Comparison of ENCODE assay signal across 20 cellular contexts in the genomic region with DNA sequence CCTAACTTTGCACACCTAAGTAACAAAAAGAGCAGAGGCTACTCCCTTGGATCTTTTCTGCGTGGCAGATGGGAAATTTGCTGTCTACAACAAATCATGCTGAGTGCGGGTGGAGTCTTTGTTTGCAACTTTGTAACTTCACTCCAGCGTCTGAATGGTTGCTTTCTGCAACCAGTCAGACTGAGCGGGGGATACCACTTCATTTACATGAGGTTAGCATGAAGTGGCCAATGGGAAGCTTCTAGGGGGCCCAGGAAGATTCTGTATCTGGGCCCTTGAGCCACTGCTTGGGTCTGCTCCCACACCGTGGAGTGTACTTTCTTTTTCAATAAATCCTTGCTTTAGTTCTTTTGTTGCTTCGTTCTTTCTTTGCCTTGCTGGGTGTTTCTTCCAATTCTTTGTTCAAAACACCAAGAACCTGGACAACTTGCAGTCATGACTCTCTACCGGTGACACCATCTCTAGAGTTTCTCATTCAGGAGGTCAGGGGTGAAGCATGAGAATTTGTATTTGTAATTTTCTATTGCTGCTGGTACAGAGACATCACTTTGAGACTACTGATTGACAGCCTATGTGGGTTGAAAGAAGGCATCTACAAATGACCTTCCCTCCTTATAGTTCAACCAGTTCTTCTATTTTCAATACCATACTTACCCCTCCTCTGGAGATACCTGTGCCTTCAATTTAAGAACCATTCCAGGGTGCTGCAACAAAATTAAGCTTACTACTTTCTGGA. TPM values are rescaled to one million over a fixed set of nuclear protein-coding genes. Genes with fewer than 3 reads are reported as not detected.
A peak's percentile ranks its signal among the peaks of the same experiment; 100 is the strongest.
DNase-seq lines count a peak whose midpoint lies in the region; ATAC-seq and TF ChIP-seq lines count a peak whose summit lies in the region.
"Had no signal": no experiment of that assay in that cellular context is flagged by ENCODE, and none has a peak within 500 bp of the region (broad histone marks: within the 10 kb centered on the region; RNA-seq: fewer than 3 reads in every experiment).

No MANE protein-coding gene starts in this region.

- no peaks in the 10 kb centered on the region for H3K4me1 ChIP-seq in H9 (ENCODE audit: insufficient read depth, low read length)
- H3K4me1 ChIP-seq in fibroblast of lung (ENCODE audit: control insufficient read depth, extremely low read depth, insufficient read depth, low read length) = no peaks in the 10 kb centered on the region

- WGBS in H9 (ENCODE audit: extremely low coverage, insufficient read length, low lambda C conversion rate) = no CpG with 5 or more reads among the region's 7 CpGs

- no peaks in the 10 kb centered on the region for H3K36me3 ChIP-seq in fibroblast of lung (ENCODE audit: control insufficient read depth, insufficient read depth, low read length)
- H3K36me3 ChIP-seq: cardiac muscle cell, WERI-Rb-1 had no signal

- H4K20me1 ChIP-seq in H9 (ENCODE audit: control insufficient read depth, insufficient read depth, insufficient read length) = no peaks in the 10 kb centered on the region
- no peaks in the 10 kb centered on the region for H4K20me1 ChIP-seq in fibroblast of lung (ENCODE audit: control insufficient read depth, extremely low read depth, insufficient read depth, low read length)

- ATAC-seq in GM21367 (IDR thresholded peaks at IDR 0.05; ENCODE audit: unreplicated experiment) = no peak
- ATAC-seq: activated T-cell treated with anti-CD3 and anti-CD28 coated beads, Interleukin-2, amount 50 U/mL, for 72 hours; sciatic nerve had no signal

- H3K23me2 ChIP-seq in H9 (ENCODE audit: insufficient read length, low read depth, low read length, poor library complexity, severe bottlenecking) = no peaks in the 10 kb centered on the region

- H3K4me3 ChIP-seq in fibroblast of lung (replicated peaks in 1 of 4; ENCODE audit: control extremely low read depth in 1 of 4, insufficient read depth in 1 of 4, low read depth in 3 of 4, low read length in 4 of 4) = no peak overlapping the region
- H3K4me3 ChIP-seq: cardiac muscle cell had no signal

- H3K23ac ChIP-seq in H9 (ENCODE audit: insufficient read length, low read depth, low read length) = no peak overlapping the region

- H3K4me3 Mint-ChIP-seq in H9 = no peak overlapping the region
- H3K4me3 Mint-ChIP-seq: activated CD4-positive, alpha-beta memory T cell treated with anti-CD3 and anti-CD28 coated beads, Interleukin-2, amount 10 ng/mL, durations not matched to agents 7 days and 5 days; activated naive CD8-positive, alpha-beta T cell treated with anti-CD3 and anti-CD28 coated beads, Interleukin-2, amount 10 ng/mL, durations not matched to agents 7 days and 5 days; activated T-cell treated with anti-CD3 and anti-CD28 coated beads, Interleukin-2, amount 50 U/mL, for 72 hours had no signal

- H2AK5ac ChIP-seq in H9 (ENCODE audit: insufficient read length, low read length) = no peak overlapping the region

- no peak overlapping the region for H3K9ac ChIP-seq in H9 (ENCODE audit: extremely low read depth, insufficient read length, low read length)
- no peak overlapping the region for H3K9ac ChIP-seq in fibroblast of lung (ENCODE audit: insufficient read depth, low read length)

- H3K14ac ChIP-seq in H9 (ENCODE audit: insufficient read depth, low read length) = no peak overlapping the region

- no peak overlapping the region for H3K4me2 ChIP-seq in H9 (ENCODE audit: insufficient read depth, insufficient read length, low read length)
- peak overlapping the region; percentile 25 for H3K4me2 ChIP-seq in fibroblast of lung (ENCODE audit: extremely low read depth, insufficient read depth, low read length)

- H4K5ac ChIP-seq in H9 (ENCODE audit: insufficient read length, low read depth, low read length) = peak overlapping the region; percentile 63

- H3K4ac ChIP-seq in H9 (ENCODE audit: low read depth, low read length) = no peak overlapping the region

- H2BK12ac ChIP-seq in H9 (ENCODE audit: insufficient read length, low read depth, low read length) = no peak overlapping the region

- no peak overlapping the region for H2BK20ac ChIP-seq in H9 (ENCODE audit: low read depth, low read length, poor library complexity, severe bottlenecking)

- no peak overlapping the region for H4K8ac ChIP-seq in H9 (replicated peaks; ENCODE audit: insufficient read length, low read depth, low read length)

- no peaks in the 10 kb centered on the region; a peak in 3 of 5 replicates for H3K9me3 Mint-ChIP-seq in H9
- H3K9me3 Mint-ChIP-seq: activated CD4-positive, alpha-beta memory T cell treated with anti-CD3 and anti-CD28 coated beads, Interleukin-2, amount 10 ng/mL, durations not matched to agents 7 days and 5 days; activated naive CD8-positive, alpha-beta T cell treated with anti-CD3 and anti-CD28 coated beads, Interleukin-2, amount 10 ng/mL, durations not matched to agents 7 days and 5 days; activated T-cell treated with anti-CD3 and anti-CD28 coated beads, Interleukin-2, amount 50 U/mL, for 72 hours had no signal

- H3K79me2 ChIP-seq in H9 (ENCODE audit: insufficient read depth, low read length) = no peaks in the 10 kb centered on the region
- no peaks in the 10 kb centered on the region for H3K79me2 ChIP-seq in fibroblast of lung (ENCODE audit: control insufficient read depth, insufficient read depth, low read length)

- no peak overlapping the region for H3K18ac ChIP-seq in H9 (ENCODE audit: insufficient read length, low read depth, low read length)

- no peak for TF ChIP-seq CTCF in H9 (conservative IDR thresholded peaks at IDR 0.05)
- no peak for TF ChIP-seq CTCF in fibroblast of lung (conservative IDR thresholded peaks at IDR 0.05 in 1 of 2, IDR thresholded peaks at IDR 0.05 in 1 of 2; ENCODE audit: low read depth in 1 of 2, low read length in 2 of 2)

- H2BK120ac ChIP-seq in H9 (ENCODE audit: low read depth, low read length, poor library complexity, severe bottlenecking) = no peak overlapping the region

- no peaks in the 10 kb centered on the region for H3K27me3 ChIP-seq in H9 (ENCODE audit: insufficient read depth, low read length)
- H3K27me3 ChIP-seq in fibroblast of lung (ENCODE audit: control insufficient read depth, insufficient read depth, low read length) = no peaks in the 10 kb centered on the region
- H3K27me3 ChIP-seq: cardiac muscle cell had no signal

- no peak overlapping the region for H2BK5ac ChIP-seq in H9 (ENCODE audit: insufficient read length, low read length)

- peaks cover 23 to 28% of the 10 kb centered on the region in 2 experiments for H3K4me1 Mint-ChIP-seq in H9
- H3K4me1 Mint-ChIP-seq: activated CD4-positive, alpha-beta memory T cell treated with anti-CD3 and anti-CD28 coated beads, Interleukin-2, amount 10 ng/mL, durations not matched to agents 7 days and 5 days; activated naive CD8-positive, alpha-beta T cell treated with anti-CD3 and anti-CD28 coated beads, Interleukin-2, amount 10 ng/mL, durations not matched to agents 7 days and 5 days had no signal

- H3K9me3 ChIP-seq in H9 (ENCODE audit: control insufficient read depth, low read depth, low read length) (no peaks in the 10 kb centered on the region), fibroblast of lung (ENCODE audit: control insufficient read depth, insufficient read depth, low read depth, low read length) (no peaks in the 10 kb centered on the region)

- no peak overlapping the region for H3K27ac ChIP-seq in H9 (ENCODE audit: insufficient read length, low read depth, low read length)
- H3K27ac ChIP-seq in fibroblast of lung (ENCODE audit: insufficient read depth, low read length) = no peak overlapping the region
- H3K27ac ChIP-seq: cardiac muscle cell, WERI-Rb-1 had no signal

- H3K79me1 ChIP-seq in H9 (ENCODE audit: insufficient read depth, low read depth, low read length, poor library complexity, severe bottlenecking) = no peaks in the 10 kb centered on the region

- H2AFZ ChIP-seq in H9 (ENCODE audit: low read length) (peak overlapping the region; percentile 91), fibroblast of lung (ENCODE audit: low read length) (peak overlapping the region; percentile 33)

- DNase-seq in H9 = peak; percentile 37
- peak; percentile 13 for DNase-seq in RPMI7951 (ENCODE audit: low read depth)
- DNase-seq in fibroblast of lung (ENCODE audit: low read depth in 2 of 2) = peak in 1 of 2 donors; percentile 18
- peak; percentile 9 for DNase-seq in renal cortical epithelial cell (ENCODE audit: low read depth)
- DNase-seq in cerebellar cortex (ENCODE audit: low spot score) = no peak
- DNase-seq in NCI-H1930 (lab: John Stamatoyannopoulos, UW) = no peak
- DNase-seq: activated CD4-positive, alpha-beta memory T cell treated with anti-CD3 and anti-CD28 coated beads, Interleukin-2, amount 10 ng/mL, durations not matched to agents 7 days and 5 days; activated naive CD8-positive, alpha-beta T cell treated with anti-CD3 and anti-CD28 coated beads, Interleukin-2, amount 10 ng/mL, durations not matched to agents 7 days and 5 days; activated T-cell treated with anti-CD3 and anti-CD28 coated beads, Interleukin-2, amount 50 U/mL, for 72 hours; effector CD4-positive, alpha-beta T cell; GDM1; KBM-7; NCI-H345; Right ventricle myocardium superior; stimulated activated CD4-positive, alpha-beta T cell treated with anti-CD3 and anti-CD28 coated beads, Interleukin-2, amount 100 ng/mL, for 48 hours; T-helper 1 cell; WERI-Rb-1 had no signal

- no peaks in the 10 kb centered on the region; a peak in 1 of 7 replicates for H3K36me3 Mint-ChIP-seq in H9 (ENCODE audit: insufficient read depth in 1 of 3, low read depth in 3 of 3)
- H3K36me3 Mint-ChIP-seq: activated naive CD8-positive, alpha-beta T cell treated with anti-CD3 and anti-CD28 coated beads, Interleukin-2, amount 10 ng/mL, durations not matched to agents 7 days and 5 days had no signal

- no peak overlapping the region for H3T11ph ChIP-seq in H9 (ENCODE audit: low read length)

- H3K27ac Mint-ChIP-seq in H9 = peak overlapping the region in 1 of 3 experiments; percentile 81; a peak in 2 of 7 replicates
- H3K27ac Mint-ChIP-seq: activated CD4-positive, alpha-beta memory T cell treated with anti-CD3 and anti-CD28 coated beads, Interleukin-2, amount 10 ng/mL, durations not matched to agents 7 days and 5 days; activated naive CD8-positive, alpha-beta T cell treated with anti-CD3 and anti-CD28 coated beads, Interleukin-2, amount 10 ng/mL, durations not matched to agents 7 days and 5 days; activated T-cell treated with anti-CD3 and anti-CD28 coated beads, Interleukin-2, amount 50 U/mL, for 72 hours had no signal

- no peak overlapping the region for H4K91ac ChIP-seq in H9 (ENCODE audit: insufficient read length, low read depth, low read length)

- H3K56ac ChIP-seq in H9 (ENCODE audit: insufficient read length, low read depth, low read length) = no peak overlapping the region

- no peak overlapping the region for H2BK15ac ChIP-seq in H9 (ENCODE audit: low read depth, low read length)

- H3K27me3 Mint-ChIP-seq in H9 (ENCODE audit: low read depth) = no peaks in the 10 kb centered on the region

RNA-seq across cellular contexts. Expression of a gene that starts 55.8 kb away (rescaled TPM):
- 33.3 and 36.1 TPM in 2 replicates for total RNA-seq in H9 (2021)
- total RNA-seq in RPMI7951 (2014; rRNA removed; shearing (Covaris generic)) = 10.5 and 11.4 TPM in 2 replicates
- 12.8 and 17.5 TPM in 2 replicates for total RNA-seq in fibroblast of lung
- polyA plus RNA-seq in fibroblast of lung = 13.0 and 13.6 TPM in 2 replicates
- polyA plus RNA-seq in fibroblast of lung (2012) = 3.3 and 4.1 TPM in 2 replicates
- polyA minus RNA-seq in fibroblast of lung (ENCODE audit: low replicate concordance) = 22.9 and 28.4 TPM in 2 replicates
- total RNA-seq in renal cortical epithelial cell = 33.0 and 56.4 TPM in 2 replicates

Comparison
In these comparisons a context has a peak if more than half of its experiments do, and no peak if none do; other contexts are left out.
1. DNase-seq: peak in H9 (single experiment), RPMI7951 (single experiment) and renal cortical epithelial cell (single experiment); none in cerebellar cortex (single experiment) and NCI-H1930 (0 of 2).